In the genomic region with DNA sequence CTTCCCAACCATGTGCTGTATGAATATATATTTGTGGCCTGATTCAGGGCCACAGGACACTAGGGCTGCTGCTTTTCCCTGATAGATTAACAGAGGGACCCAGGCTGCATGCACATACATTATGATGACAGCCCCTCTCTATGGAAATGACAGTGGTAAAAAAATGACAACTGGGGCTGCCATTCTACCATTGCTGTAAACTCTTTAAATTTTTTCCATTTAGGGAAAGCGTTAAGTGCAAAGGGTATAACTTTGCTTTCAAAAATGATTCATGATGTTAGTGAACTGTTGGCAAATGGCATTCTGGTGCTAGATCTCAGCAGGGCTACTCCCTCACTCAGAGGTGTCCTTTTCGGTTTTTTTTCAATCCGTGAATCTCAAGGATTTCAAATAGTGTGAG, we compare ENCODE assay signal across 12 cellular contexts. TPM values are rescaled to one million over a fixed set of nuclear protein-coding genes. Genes with fewer than 3 reads are reported as not detected.
DNase-seq lines count a peak whose midpoint lies in the region; ATAC-seq and TF ChIP-seq lines count a peak whose summit lies in the region.
"Had no signal": no experiment of that assay in that cellular context is flagged by ENCODE, and none has a peak within 500 bp of the region (broad histone marks: within the 10 kb centered on the region; RNA-seq: fewer than 3 reads in every experiment).

No MANE protein-coding gene starts in this region.

- H3K27ac ChIP-seq in RWPE2 (ENCODE audit: poor library complexity, severe bottlenecking) (peak overlapping the region; percentile 89), foreskin keratinocyte (peak overlapping the region; percentile 29)

- H3K9me3 ChIP-seq in RWPE2 (ENCODE audit: severe bottlenecking), result no peaks in the 10 kb centered on the region

- H3K4me3 Mint-ChIP-seq in Calu3 (ENCODE audit: low read depth, unreplicated experiment) (peak overlapping the region; percentile 75), osteocyte (ENCODE audit: unreplicated experiment) (peak overlapping the region; percentile 95)
- H3K4me3 Mint-ChIP-seq: activated T-cell treated with anti-CD3 and anti-CD28 coated beads, Interleukin-2, amount 50 U/mL, for 72 hours had no signal

- ATAC-seq in RWPE2 (ENCODE audit: low read depth) (no peak), foreskin keratinocyte (no peak), HG02623 (IDR thresholded peaks at IDR 0.05; ENCODE audit: unreplicated experiment) (no peak), HG03135 (IDR thresholded peaks at IDR 0.05; ENCODE audit: unreplicated experiment) (no peak), HG03439 (IDR thresholded peaks at IDR 0.05; ENCODE audit: unreplicated experiment) (no peak)
- ATAC-seq: activated T-cell treated with anti-CD3 and anti-CD28 coated beads, Interleukin-2, amount 50 U/mL, for 72 hours had no signal

- H3K36me3 Mint-ChIP-seq in Calu3 (ENCODE audit: insufficient read depth, unreplicated experiment) (peaks cover 81% of the 10 kb centered on the region), osteocyte (ENCODE audit: unreplicated experiment) (no peaks in the 10 kb centered on the region)
- H3K36me3 Mint-ChIP-seq: IgD-negative memory B cell had no signal

- H3K27me3 ChIP-seq in RWPE2 (ENCODE audit: insufficient read depth, poor library complexity, severe bottlenecking), result no peaks in the 10 kb centered on the region
- no peaks in the 10 kb centered on the region for H3K27me3 ChIP-seq in foreskin keratinocyte

- DNase-seq in Calu3 (no peak), RWPE2 (ENCODE audit: low spot score) (no peak), foreskin keratinocyte (no peak), osteocyte (ENCODE audit: extremely low spot score, unreplicated experiment) (no peak)
- no peak for DNase-seq in activated CD8-positive, alpha-beta memory T cell treated with anti-CD3 and anti-CD28 coated beads, Interleukin-2, amount 50 U/mL, for 4 hours
- DNase-seq: activated T-cell treated with anti-CD3 and anti-CD28 coated beads, Interleukin-2, amount 50 U/mL, for 72 hours; COR-L47; NCI-H446 treated with DMSO at 0.1 percent for 48 hours had no signal

- peak overlapping the region; percentile 72 for H3K4me3 ChIP-seq in RWPE2 (ENCODE audit: severe bottlenecking)

- H3K27ac Mint-ChIP-seq in Calu3 (ENCODE audit: unreplicated experiment), result peak overlapping the region; percentile 85
- H3K27ac Mint-ChIP-seq in osteocyte (ENCODE audit: unreplicated experiment), result peak overlapping the region; percentile 93
- H3K27ac Mint-ChIP-seq: activated T-cell treated with anti-CD3 and anti-CD28 coated beads, Interleukin-2, amount 50 U/mL, for 72 hours had no signal

- peaks cover 35% of the 10 kb centered on the region for H3K4me1 Mint-ChIP-seq in Calu3 (ENCODE audit: low read depth, unreplicated experiment)
- peaks cover 62% of the 10 kb centered on the region for H3K4me1 Mint-ChIP-seq in osteocyte (ENCODE audit: unreplicated experiment)

- H3K4me1 ChIP-seq in RWPE2 (ENCODE audit: insufficient read depth, poor library complexity, severe bottlenecking), result peaks cover 49% of the 10 kb centered on the region
- peaks cover 35% of the 10 kb centered on the region for H3K4me1 ChIP-seq in foreskin keratinocyte

- H3K27me3 Mint-ChIP-seq in Calu3 (ENCODE audit: unreplicated experiment) (no peaks in the 10 kb centered on the region), osteocyte (ENCODE audit: unreplicated experiment) (no peaks in the 10 kb centered on the region)

- CTCF ChIA-PET in Calu3 (lab: Charles Lee), result no interaction called here

- BruUV-seq in Calu3 (replicated peaks; lab: Mats Ljungman, UMichigan), result no TSS peak

- peaks cover 47% of the 10 kb centered on the region for H3K36me3 ChIP-seq in RWPE2 (ENCODE audit: low read depth)

- intact Hi-C loops in Calu3 (cut with micrococcal nuclease; ENCODE audit: unreplicated experiment), result loop anchor here (5.0 to 10.0 kb wide), 3 partner anchors 34 to 94 kb away; no protein-coding TSS in a partner anchor

- H3K9me3 Mint-ChIP-seq in Calu3 (ENCODE audit: low read depth, unreplicated experiment) (no peaks in the 10 kb centered on the region), osteocyte (ENCODE audit: unreplicated experiment) (no peaks in the 10 kb centered on the region)
- H3K9me3 Mint-ChIP-seq: activated T-cell treated with anti-CD3 and anti-CD28 coated beads, Interleukin-2, amount 50 U/mL, for 72 hours had no signal

- no peak for TF ChIP-seq CTCF in Calu3 (IDR thresholded peaks at IDR 0.05; ENCODE audit: unreplicated experiment)
- TF ChIP-seq CTCF in RWPE2 (IDR thresholded peaks at IDR 0.05; ENCODE audit: poor library complexity, severe bottlenecking), result no peak
- TF ChIP-seq CTCF in foreskin keratinocyte (conservative IDR thresholded peaks at IDR 0.05), result no peak
- no peak for TF ChIP-seq CTCF in osteocyte (IDR thresholded peaks at IDR 0.05)

RNA-seq across cellular contexts. Expression of a gene that starts 4.2 kb away (rescaled TPM):
- total RNA-seq in Calu3 (2022) (71.9 and 78.7 TPM in 2 replicates), foreskin keratinocyte (100 and 101 TPM in 2 replicates), osteocyte (125 and 127 TPM in 2 replicates)
- polyA plus RNA-seq in foreskin keratinocyte, result 41.7 and 48.4 TPM in 2 replicates
